In genomic region chr1:4003846-4004505, GRCh38 we compare ENCODE assay signal across 19 cellular contexts.
"Had no signal": no experiment of that assay in that cellular context is flagged by ENCODE, and none has a peak within 500 bp of the region (broad histone marks: within the 10 kb centered on the region; RNA-seq: fewer than 3 reads in every experiment).

No MANE protein-coding gene starts in this region.

- H3K4me3 ChIP-seq: colonic mucosa, left lung, lung, spleen, upper lobe of left lung had no signal

- ATAC-seq: activated CD4-positive, alpha-beta T cell treated with anti-CD3 and anti-CD28 coated beads for 36 hours; activated naive CD4-positive, alpha-beta T cell treated with anti-CD3 and anti-CD28 coated beads, Interleukin-2, amount 50 U/mL, for 72 hours; activated T-cell treated with anti-CD3 and anti-CD28 coated beads, Interleukin-2, amount 50 U/mL, for 72 hours; left lung; right cardiac atrium had no signal

- DNase-seq: activated CD4-positive, alpha-beta T cell treated with anti-CD3 and anti-CD28 coated beads for 36 hours; activated CD4-positive, alpha-beta T cell treated with anti-CD3 and anti-CD28 coated beads, Interleukin-2, amount 50 U/mL, for 4 hours; activated CD4-positive, CD25-positive, alpha-beta regulatory T cell; activated gamma-delta T cell treated with Interleukin-2 at 50 U/mL for 16 hours; activated T-cell treated with anti-CD3 and anti-CD28 coated beads for 4 hours; activated T-cell treated with anti-CD3 and anti-CD28 coated beads, Interleukin-2, amount 50 U/mL, for 72 hours; anterior cingulate cortex; colonic mucosa; effector memory CD4-positive, alpha-beta T cell; occipital lobe; right cardiac atrium; spleen; substantia nigra; T-helper 1 cell; upper lobe of left lung had no signal

- H3K9me3 ChIP-seq: colonic mucosa had no signal

- H3K27ac Mint-ChIP-seq: activated CD4-positive, alpha-beta T cell treated with anti-CD3 and anti-CD28 coated beads for 36 hours; activated naive CD4-positive, alpha-beta T cell treated with anti-CD3 and anti-CD28 coated beads, Interleukin-2, amount 50 U/mL, for 72 hours; activated T-cell treated with anti-CD3 and anti-CD28 coated beads, Interleukin-2, amount 50 U/mL, for 72 hours; stimulated activated naive CD8-positive, alpha-beta T cell treated with anti-CD3 and anti-CD28 coated beads, Interleukin-15, Interleukin-2, amounts not matched to agents 100 ng/mL and 50 ng/mL, for 24 hours had no signal

- H3K36me3 ChIP-seq: colonic mucosa, left lung, spleen, upper lobe of left lung had no signal

- H3K27ac ChIP-seq: colonic mucosa, left lung, spleen, upper lobe of left lung had no signal

- H3K4me3 Mint-ChIP-seq: activated CD4-positive, alpha-beta T cell treated with anti-CD3 and anti-CD28 coated beads for 36 hours; activated T-cell treated with anti-CD3 and anti-CD28 coated beads, Interleukin-2, amount 50 U/mL, for 72 hours; stimulated activated naive CD8-positive, alpha-beta T cell treated with anti-CD3 and anti-CD28 coated beads, Interleukin-15, Interleukin-2, amounts not matched to agents 100 ng/mL and 50 ng/mL, for 24 hours had no signal

- H3K4me1 Mint-ChIP-seq: activated CD4-positive, alpha-beta T cell treated with anti-CD3 and anti-CD28 coated beads for 36 hours had no signal

- H3K4me1 ChIP-seq: colonic mucosa, left lung, spleen, upper lobe of left lung had no signal

- H3K27me3 ChIP-seq: colonic mucosa, upper lobe of left lung had no signal
